ENCODE assay signal across 8 cellular contexts in genomic region chr5:78294250-78295034, GRCh38. TPM values are rescaled to one million over a fixed set of nuclear protein-coding genes. Genes with fewer than 3 reads are reported as not detected.
A peak's percentile ranks its signal among the peaks of the same experiment; 100 is the strongest.
DNase-seq lines count a peak whose midpoint lies in the region; ATAC-seq and TF ChIP-seq lines count a peak whose summit lies in the region.

A gene with protein sequence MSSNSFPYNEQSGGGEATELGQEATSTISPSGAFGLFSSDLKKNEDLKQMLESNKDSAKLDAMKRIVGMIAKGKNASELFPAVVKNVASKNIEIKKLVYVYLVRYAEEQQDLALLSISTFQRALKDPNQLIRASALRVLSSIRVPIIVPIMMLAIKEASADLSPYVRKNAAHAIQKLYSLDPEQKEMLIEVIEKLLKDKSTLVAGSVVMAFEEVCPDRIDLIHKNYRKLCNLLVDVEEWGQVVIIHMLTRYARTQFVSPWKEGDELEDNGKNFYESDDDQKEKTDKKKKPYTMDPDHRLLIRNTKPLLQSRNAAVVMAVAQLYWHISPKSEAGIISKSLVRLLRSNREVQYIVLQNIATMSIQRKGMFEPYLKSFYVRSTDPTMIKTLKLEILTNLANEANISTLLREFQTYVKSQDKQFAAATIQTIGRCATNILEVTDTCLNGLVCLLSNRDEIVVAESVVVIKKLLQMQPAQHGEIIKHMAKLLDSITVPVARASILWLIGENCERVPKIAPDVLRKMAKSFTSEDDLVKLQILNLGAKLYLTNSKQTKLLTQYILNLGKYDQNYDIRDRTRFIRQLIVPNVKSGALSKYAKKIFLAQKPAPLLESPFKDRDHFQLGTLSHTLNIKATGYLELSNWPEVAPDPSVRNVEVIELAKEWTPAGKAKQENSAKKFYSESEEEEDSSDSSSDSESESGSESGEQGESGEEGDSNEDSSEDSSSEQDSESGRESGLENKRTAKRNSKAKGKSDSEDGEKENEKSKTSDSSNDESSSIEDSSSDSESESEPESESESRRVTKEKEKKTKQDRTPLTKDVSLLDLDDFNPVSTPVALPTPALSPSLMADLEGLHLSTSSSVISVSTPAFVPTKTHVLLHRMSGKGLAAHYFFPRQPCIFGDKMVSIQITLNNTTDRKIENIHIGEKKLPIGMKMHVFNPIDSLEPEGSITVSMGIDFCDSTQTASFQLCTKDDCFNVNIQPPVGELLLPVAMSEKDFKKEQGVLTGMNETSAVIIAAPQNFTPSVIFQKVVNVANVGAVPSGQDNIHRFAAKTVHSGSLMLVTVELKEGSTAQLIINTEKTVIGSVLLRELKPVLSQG (minus strand): TSS chr5:78294698. CDS start chr5:78294579, 119 bp downstream.

- H3K79me2 ChIP-seq in H9 (ENCODE audit: insufficient read depth, low read length) = peaks cover 1% of the 10 kb centered on the region

- no peaks in the 10 kb centered on the region for H3K9me3 ChIP-seq in H9 (ENCODE audit: control insufficient read depth, low read depth, low read length)
- no peaks in the 10 kb centered on the region for H3K9me3 ChIP-seq in MG63

- no peak within 1 kb of the TSS for H2BK15ac ChIP-seq in H9 (ENCODE audit: low read depth, low read length)

- no peak within 1 kb of the TSS for H2BK5ac ChIP-seq in H9 (ENCODE audit: insufficient read length, low read length)

- H3K4me3 ChIP-seq in MG63 = peak within 1 kb of the TSS; percentile 93
- H3K4me3 ChIP-seq in fibroblast of pulmonary artery (replicated peaks; ENCODE audit: low read depth, low read length) = peak within 1 kb of the TSS; percentile 96

- peak; percentile 98 to 99 for ATAC-seq in natural killer cell treated with Interleukin-12 subunit alpha and Interleukin-12 subunit beta and Interleukin-15 and Interleukin-18, amount 100 ng/mL, for 72 hours
- peak; percentile 96 for ATAC-seq in stimulated activated naive CD8-positive, alpha-beta T cell treated with anti-CD3 and anti-CD28 coated beads, Interleukin-15, Interleukin-2, amounts not matched to agents 100 U/mL and 50 U/mL, for 24 hours

- H3K23ac ChIP-seq in H9 (ENCODE audit: insufficient read length, low read depth, low read length) = no peak within 1 kb of the TSS

- H3T11ph ChIP-seq in H9 (ENCODE audit: low read length) = no peak within 1 kb of the TSS

- peaks cover 5% of the 10 kb centered on the region for H3K23me2 ChIP-seq in H9 (ENCODE audit: insufficient read length, low read depth, low read length, poor library complexity, severe bottlenecking)

- TF ChIP-seq CTCF in H9 (conservative IDR thresholded peaks at IDR 0.05) (no peak), fibroblast of pulmonary artery (IDR thresholded peaks at IDR 0.05; ENCODE audit: low read length, missing control alignments) (no peak)

- H3K79me1 ChIP-seq in H9 (ENCODE audit: insufficient read depth, low read depth, low read length, poor library complexity, severe bottlenecking) = no peaks in the 10 kb centered on the region

- H3K56ac ChIP-seq in H9 (ENCODE audit: insufficient read length, low read depth, low read length) = no peak within 1 kb of the TSS

- WGBS in H9 (ENCODE audit: extremely low coverage, insufficient read length, low lambda C conversion rate) = no CpG with 5 or more reads among the region's 53 CpGs

- H3K9ac ChIP-seq in H9 (ENCODE audit: extremely low read depth, insufficient read length, low read length) = peak within 1 kb of the TSS; percentile 71

- H3K18ac ChIP-seq in H9 (ENCODE audit: insufficient read length, low read depth, low read length) = peak within 1 kb of the TSS; percentile 21

- H3K27me3 ChIP-seq in H9 (ENCODE audit: insufficient read depth, low read length) = no peaks in the 10 kb centered on the region
- H3K27me3 ChIP-seq in MG63 = no peaks in the 10 kb centered on the region

- peak within 1 kb of the TSS; percentile 93 to 100 for H3K4me3 Mint-ChIP-seq in H9
- peak within 1 kb of the TSS; percentile 95 for H3K4me3 Mint-ChIP-seq in natural killer cell treated with Interleukin-12 subunit alpha and Interleukin-12 subunit beta and Interleukin-15 and Interleukin-18, amount 100 ng/mL, for 72 hours

- DNase-seq in ELR (ENCODE audit: low read depth) (peak; percentile 99), H9 (peak; percentile 99), MG63 (peak; percentile 99), SHP77 treated with DMSO at 0.1 percent for 48 hours (lab: John Stamatoyannopoulos, UW) (peak; percentile 94), fibroblast of pulmonary artery (ENCODE audit: low read depth) (peak; percentile 99)
- peak; percentile 99 for DNase-seq in activated effector memory CD4-positive, alpha-beta T cell treated with anti-CD3 and anti-CD28 coated beads, Interleukin-2, amount 50 U/mL, for 16 hours
- peak; percentile 99 for DNase-seq in natural killer cell treated with Interleukin-12 subunit alpha and Interleukin-12 subunit beta and Interleukin-15 and Interleukin-18, amount 100 ng/mL, for 72 hours (ENCODE audit: low spot score)
- DNase-seq in stimulated activated naive CD8-positive, alpha-beta T cell treated with anti-CD3 and anti-CD28 coated beads, Interleukin-15, Interleukin-2, amounts not matched to agents 100 U/mL and 50 U/mL, for 24 hours = peak; percentile 98

- H2BK120ac ChIP-seq in H9 (ENCODE audit: low read depth, low read length, poor library complexity, severe bottlenecking) = no peak within 1 kb of the TSS

- H4K5ac ChIP-seq in H9 (ENCODE audit: insufficient read length, low read depth, low read length) = no peak within 1 kb of the TSS

- H3K9me3 Mint-ChIP-seq in H9 = peaks cover 0 to 3% of the 10 kb centered on the region in 2 experiments; a peak in 2 of 5 replicates
- no peaks in the 10 kb centered on the region for H3K9me3 Mint-ChIP-seq in natural killer cell treated with Interleukin-12 subunit alpha and Interleukin-12 subunit beta and Interleukin-15 and Interleukin-18, amount 100 ng/mL, for 72 hours

- no peak within 1 kb of the TSS for H2BK20ac ChIP-seq in H9 (ENCODE audit: low read depth, low read length, poor library complexity, severe bottlenecking)

- no peak within 1 kb of the TSS for H2AK5ac ChIP-seq in H9 (ENCODE audit: insufficient read length, low read length)

- no peaks in the 10 kb centered on the region for H4K20me1 ChIP-seq in H9 (ENCODE audit: control insufficient read depth, insufficient read depth, insufficient read length)

- peaks cover 3% of the 10 kb centered on the region for H3K27me3 Mint-ChIP-seq in H9 (ENCODE audit: low read depth)
- H3K27me3 Mint-ChIP-seq in natural killer cell treated with Interleukin-12 subunit alpha and Interleukin-12 subunit beta and Interleukin-15 and Interleukin-18, amount 100 ng/mL, for 72 hours = peaks cover 0 to 3% of the 10 kb centered on the region in 2 donors

- H3K27ac ChIP-seq in H9 (ENCODE audit: insufficient read length, low read depth, low read length) = peak within 1 kb of the TSS; percentile 18

- peak within 1 kb of the TSS; percentile 25 for H2AFZ ChIP-seq in H9 (ENCODE audit: low read length)

- H4K91ac ChIP-seq in H9 (ENCODE audit: insufficient read length, low read depth, low read length) = no peak within 1 kb of the TSS

- H3K4me1 ChIP-seq in H9 (ENCODE audit: insufficient read depth, low read length) = no peaks in the 10 kb centered on the region

- H3K14ac ChIP-seq in H9 (ENCODE audit: insufficient read depth, low read length) = peak within 1 kb of the TSS; percentile 70

- peak within 1 kb of the TSS; percentile 75 for H3K4me2 ChIP-seq in H9 (ENCODE audit: insufficient read depth, insufficient read length, low read length)

- no peak within 1 kb of the TSS for H3K4ac ChIP-seq in H9 (ENCODE audit: low read depth, low read length)

- H3K36me3 Mint-ChIP-seq in H9 (ENCODE audit: insufficient read depth in 1 of 3, low read depth in 3 of 3) = peaks cover 0 to 4% (median 2%) of the 10 kb centered on the region in 3 experiments; a peak in 2 of 7 replicates
- peaks cover 11% of the 10 kb centered on the region for H3K36me3 Mint-ChIP-seq in natural killer cell treated with Interleukin-12 subunit alpha and Interleukin-12 subunit beta and Interleukin-15 and Interleukin-18, amount 100 ng/mL, for 72 hours

- no peak within 1 kb of the TSS for H4K8ac ChIP-seq in H9 (replicated peaks; ENCODE audit: insufficient read length, low read depth, low read length)

- no peak within 1 kb of the TSS for H2BK12ac ChIP-seq in H9 (ENCODE audit: insufficient read length, low read depth, low read length)

- H3K4me1 Mint-ChIP-seq in H9 = peaks cover 13 to 35% of the 10 kb centered on the region in 2 experiments
- H3K4me1 Mint-ChIP-seq in natural killer cell treated with Interleukin-12 subunit alpha and Interleukin-12 subunit beta and Interleukin-15 and Interleukin-18, amount 100 ng/mL, for 72 hours (ENCODE audit: low read depth in 2 of 2) = peaks cover 40 to 54% of the 10 kb centered on the region in 2 donors

- peak within 1 kb of the TSS; percentile 98 to 99 (median 99) for H3K27ac Mint-ChIP-seq in H9
- peak within 1 kb of the TSS; percentile 91 to 97 for H3K27ac Mint-ChIP-seq in natural killer cell treated with Interleukin-12 subunit alpha and Interleukin-12 subunit beta and Interleukin-15 and Interleukin-18, amount 100 ng/mL, for 72 hours

- no peaks in the 10 kb centered on the region for H3K36me3 ChIP-seq in MG63

RNA-seq across cellular contexts. Expression of the gene that starts here (rescaled TPM):
- total RNA-seq in H9 (2021) = 41.8 and 43.3 TPM in 2 replicates
- total RNA-seq in MG63 (2014; rRNA removed; shearing (Covaris generic); ENCODE audit: low replicate concordance) = 41.1 and 49.8 TPM in 2 replicates
- 10 to 100 TPM; 72.9 to 79.6 TPM for total RNA-seq in natural killer cell treated with Interleukin-12 subunit alpha and Interleukin-12 subunit beta and Interleukin-15 and Interleukin-18, amount 100 ng/mL, for 72 hours

Comparison
In these comparisons a context has a peak if more than half of its experiments do, and no peak if none do; other contexts are left out.
1. Peak in every context shown above with its lines: DNase-seq, ATAC-seq, H3K4me3 ChIP-seq and H3K27ac ChIP-seq.